ENCODE assay signal across 11 cellular contexts in the genomic region with DNA sequence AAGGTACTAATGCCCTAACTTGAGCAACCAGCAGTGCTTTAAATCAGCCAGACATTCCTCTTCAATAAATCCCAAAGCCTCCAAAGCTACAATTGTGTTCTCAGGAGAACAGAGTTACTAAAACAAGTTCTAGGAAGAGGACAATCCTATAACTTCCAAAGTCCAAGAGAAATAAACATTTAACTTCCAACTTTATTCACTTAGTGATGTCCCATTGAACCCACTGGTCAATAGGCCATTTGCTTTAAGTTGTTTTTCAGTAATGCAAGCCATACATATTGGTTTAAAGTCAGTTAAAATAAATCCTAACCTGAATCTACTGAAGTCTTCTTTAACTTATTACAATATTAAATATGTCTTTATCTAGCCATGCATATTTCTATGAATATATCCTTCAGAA.
"Had no signal": no experiment of that assay in that cellular context is flagged by ENCODE, and none has a peak within 500 bp of the region (broad histone marks: within the 10 kb centered on the region; RNA-seq: fewer than 3 reads in every experiment).

No MANE protein-coding gene starts in this region.

- FAIRE-seq: H1, H54 had no signal

- ATAC-seq: GM23338, HCT116 had no signal

- H3K9me3 ChIP-seq: HAP-1 had no signal

- H3K4me2 ChIP-seq: GM23338 had no signal

- H3K9ac ChIP-seq: GM23248 had no signal

- DNase-seq: GM23248, GOT3, H7, H9, HCEC 1CT, HFFc6 had no signal

- H3K27ac ChIP-seq: GM23248 had no signal

- H3K36me3 ChIP-seq: HAP-1 had no signal

- H3K4me3 ChIP-seq: GM23248, GM23338, HAP-1 had no signal

- H2AFZ ChIP-seq: GM23248, GM23338 had no signal
